17 cellular contexts compared by ENCODE assay signal in genomic region chr16:67088551-67088950, GRCh38.
"Had no signal": no experiment of that assay in that cellular context is flagged by ENCODE, and none has a peak within 500 bp of the region (broad histone marks: within the 10 kb centered on the region; RNA-seq: fewer than 3 reads in every experiment).

No MANE protein-coding gene starts in this region.

- H3K36me3 Mint-ChIP-seq: activated naive CD8-positive, alpha-beta T cell; type B pancreatic cell had no signal

- H3K9me3 Mint-ChIP-seq: activated B cell treated with CpG ODN at 0.5 μM for 24 hours; activated CD8-positive, alpha-beta T cell treated with anti-CD3 and anti-CD28 coated beads for 36 hours; naive B cell; stimulated activated naive CD8-positive, alpha-beta T cell treated with anti-CD3 and anti-CD28 coated beads, Interleukin-15, Interleukin-2, amounts not matched to agents 100 ng/mL and 50 ng/mL, for 24 hours; type B pancreatic cell had no signal

- H3K4me3 Mint-ChIP-seq: activated B cell treated with CpG ODN at 0.5 μM for 24 hours; activated CD8-positive, alpha-beta T cell treated with anti-CD3 and anti-CD28 coated beads for 36 hours; activated naive CD8-positive, alpha-beta T cell; naive B cell; stimulated activated naive CD8-positive, alpha-beta T cell treated with anti-CD3 and anti-CD28 coated beads, Interleukin-15, Interleukin-2, amounts not matched to agents 100 ng/mL and 50 ng/mL, for 24 hours; T-helper 17 cell; type B pancreatic cell had no signal

- H3K27me3 Mint-ChIP-seq: activated B cell treated with CpG ODN at 0.5 μM for 24 hours; activated CD8-positive, alpha-beta T cell treated with anti-CD3 and anti-CD28 coated beads for 36 hours; activated naive CD8-positive, alpha-beta T cell; naive B cell; stimulated activated naive CD8-positive, alpha-beta T cell treated with anti-CD3 and anti-CD28 coated beads, Interleukin-15, Interleukin-2, amounts not matched to agents 100 ng/mL and 50 ng/mL, for 24 hours; T-helper 17 cell; type B pancreatic cell had no signal

- H3K27ac Mint-ChIP-seq: activated B cell treated with CpG ODN at 0.5 μM for 24 hours; activated CD8-positive, alpha-beta T cell treated with anti-CD3 and anti-CD28 coated beads for 36 hours; stimulated activated naive CD8-positive, alpha-beta T cell treated with anti-CD3 and anti-CD28 coated beads, Interleukin-15, Interleukin-2, amounts not matched to agents 100 ng/mL and 50 ng/mL, for 24 hours; T-helper 17 cell; type B pancreatic cell had no signal

- DNase-seq: activated B cell treated with CpG ODN at 0.5 μM for 24 hours; activated CD4-positive, alpha-beta T cell treated with anti-CD3 and anti-CD28 coated beads for 48 hours; activated CD8-positive, alpha-beta T cell treated with anti-CD3 and anti-CD28 coated beads for 36 hours; activated effector memory CD4-positive, alpha-beta T cell treated with Interleukin-2 at 50 U/mL for 16 hours; amniotic stem cell; caudate nucleus; islet precursor cell; left lung; mammary epithelial cell; naive B cell; stimulated activated CD4-positive, alpha-beta T cell treated with anti-CD3 and anti-CD28 coated beads, Interleukin-4, amount 100 ng/mL, for 4 hours; stimulated activated CD8-positive, alpha-beta memory T cell treated with anti-CD3 and anti-CD28 coated beads, Interleukin-4, amount 100 ng/mL, for 48 hours; T-helper 17 cell had no signal

- ATAC-seq: activated CD8-positive, alpha-beta T cell treated with anti-CD3 and anti-CD28 coated beads for 36 hours; esophagus mucosa; left lung; T-helper 17 cell had no signal
